ENCODE assay signal across 8 cellular contexts in the genomic region with DNA sequence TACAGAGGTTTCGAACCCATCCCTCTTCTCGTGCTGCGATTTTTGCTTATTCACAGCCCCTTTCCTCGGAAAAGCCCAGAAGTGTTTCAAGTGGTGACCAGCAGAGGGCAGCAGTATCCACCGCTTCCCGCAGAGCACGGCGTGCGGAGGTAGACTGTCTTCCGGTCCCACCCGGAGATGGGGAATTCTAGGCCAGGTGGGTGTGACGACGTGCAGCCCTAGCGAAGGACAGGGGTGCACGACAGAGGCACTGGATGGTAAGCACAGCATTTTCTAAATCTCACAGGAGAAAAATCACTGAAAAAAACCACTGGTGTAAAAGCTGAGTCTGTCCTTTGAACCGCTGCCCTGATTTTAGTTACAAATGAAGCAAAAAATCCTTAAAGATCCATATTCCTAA. TPM values are rescaled to one million over a fixed set of nuclear protein-coding genes. Genes with fewer than 3 reads are reported as not detected.
DNase-seq lines count a peak whose midpoint lies in the region; ATAC-seq and TF ChIP-seq lines count a peak whose summit lies in the region.

No MANE protein-coding gene starts in this region.

- H3K9me1 ChIP-seq in IMR-90 (ENCODE audit: insufficient read depth, low read length) = no peaks in the 10 kb centered on the region

- peak overlapping the region; percentile 20; the same call in 1 of the 2 replicates for H3K4me3 ChIP-seq in IMR-90 (ENCODE audit: insufficient read depth, low read depth, low read length)
- peak overlapping the region; percentile 35; the same call in 1 of the 2 replicates for H3K4me3 ChIP-seq in PC-3 (ENCODE audit: low read length)
- peak overlapping the region; percentile 50 for H3K4me3 ChIP-seq in fibroblast of the aortic adventitia (ENCODE audit: low read depth, low read length)
- H3K4me3 ChIP-seq in neuronal stem cell (ENCODE audit: low read length in 2 of 2) = peak overlapping the region in 1 of 2 donors; percentile 6
- H3K4me3 ChIP-seq in stomach smooth muscle (ENCODE audit: low read length in 2 of 2) = peak overlapping the region; percentile 56 to 69

- H2AK9ac ChIP-seq in IMR-90 (replicated peaks; ENCODE audit: low read depth, low read length, poor library complexity) = no peak overlapping the region

- H2BK5ac ChIP-seq in IMR-90 (ENCODE audit: low read depth, low read length, poor library complexity, severe bottlenecking) (no peak overlapping the region), neuronal stem cell (ENCODE audit: low read length) (no peak overlapping the region)

- H3K9me2 ChIP-seq in PC-3 (replicated peaks; ENCODE audit: low read length) = no peaks in the 10 kb centered on the region

- H3K79me2 ChIP-seq in PC-3 (ENCODE audit: low read length) = no peaks in the 10 kb centered on the region

- H2AK5ac ChIP-seq in IMR-90 (ENCODE audit: low read depth, low read length) (no peak overlapping the region), neuronal stem cell (ENCODE audit: low read depth, low read length) (no peak overlapping the region)

- ATAC-seq in GM21528 (IDR thresholded peaks at IDR 0.05; ENCODE audit: low FRiP score, unreplicated experiment) (peak; percentile 92), IMR-90 (ENCODE audit: low read depth) (peak; percentile 97), PC-3 (peak; percentile 81)

- H2AFZ ChIP-seq in IMR-90 (replicated peaks; ENCODE audit: low read length, poor library complexity) (peak overlapping the region; percentile 82), PC-3 (ENCODE audit: low read length) (peak overlapping the region; percentile 76), neuronal stem cell (ENCODE audit: low read length) (peak overlapping the region; percentile 89)

- H3K27me3 ChIP-seq in IMR-90 (ENCODE audit: control insufficient read depth, insufficient read depth, low read length) (peaks cover 4% of the 10 kb centered on the region), PC-3 (ENCODE audit: low read length) (no peaks in the 10 kb centered on the region), neuronal stem cell (ENCODE audit: control insufficient read depth in 3 of 3, insufficient read depth in 3 of 3, low read depth in 1 of 3, low read length in 3 of 3) (no peaks in the 10 kb centered on the region), stomach smooth muscle (ENCODE audit: control insufficient read depth in 1 of 2, insufficient read depth in 2 of 2, low read length in 2 of 2) (no peaks in the 10 kb centered on the region)

- H3K9me3 ChIP-seq in IMR-90 (ENCODE audit: control insufficient read depth, insufficient read depth, low read length) (no peaks in the 10 kb centered on the region; the same call in 1 of the 2 replicates), PC-3 (ENCODE audit: low read length) (no peaks in the 10 kb centered on the region), neuronal stem cell (replicated peaks in 1 of 2; ENCODE audit: control insufficient read depth in 2 of 2, insufficient read depth in 1 of 2, low read depth in 1 of 2, low read length in 2 of 2) (peaks cover 2 to 16% of the 10 kb centered on the region in 2 donors), stomach smooth muscle (ENCODE audit: control insufficient read depth in 2 of 2, low read length in 2 of 2) (peaks cover 2 to 5% of the 10 kb centered on the region in 2 donors)

- in situ Hi-C loops in IMR-90 (cut with MboI; ENCODE audit: low sequenced_read_pairs) = loop anchor here (25.0 kb wide), 1 partner anchor 182 kb away; no protein-coding TSS in a partner anchor

- H3K27ac Mint-ChIP-seq in activated T-helper 1 cell treated with anti-CD3 and anti-CD28 coated beads, Interleukin-12 subunit alpha, Interleukin-12 subunit beta, Interleukin-2, Interleukin-4 antibody, amounts not matched to agents 30 ng/mL and 10 ng/mL and 1 ng/mL, durations not matched to agents 14 hours and 24 hours and 36 hours = peak overlapping the region; percentile 49

- peak; percentile 97 for TF ChIP-seq RAD21 in IMR-90 (IDR thresholded peaks at IDR 0.05; ENCODE audit: low read length)

- intact Hi-C loops in IMR-90 (cut with micrococcal nuclease) = loop anchor here (1.0 to 5.0 kb wide), 6 partner anchors 112 to 454 kb away; a partner anchor contains a TSS
- intact Hi-C loops in PC-3 (cut with micrococcal nuclease) = loop anchor here (1.0 to 5.0 kb wide), 5 partner anchors 62 to 454 kb away; no protein-coding TSS in a partner anchor
- intact Hi-C loops in activated T-helper 1 cell treated with anti-CD3 and anti-CD28 coated beads, Interleukin-12 subunit alpha, Interleukin-12 subunit beta, Interleukin-2, Interleukin-4 antibody, amounts not matched to agents 30 ng/mL and 10 ng/mL and 1 ng/mL, durations not matched to agents 14 hours and 24 hours and 36 hours (cut with micrococcal nuclease) = loop anchor here (1.0 to 5.0 kb wide), 3 partner anchors 322 to 454 kb away; no protein-coding TSS in a partner anchor

- peak; percentile 52; the same call in 1 of the 2 replicates for TF ChIP-seq POLR2A in IMR-90 (IDR thresholded peaks at IDR 0.05; ENCODE audit: low read depth, low read length)

- H2BK120ac ChIP-seq in IMR-90 (ENCODE audit: low read depth, low read length) = peak overlapping the region; percentile 21; the same call in 1 of the 2 replicates
- no peak overlapping the region for H2BK120ac ChIP-seq in neuronal stem cell (ENCODE audit: low read depth, low read length)

- 5% methylated on average over 8 of the region's 16 CpGs; no CpG with 5 or more reads in 1 of the 2 experiments for WGBS in IMR-90 (ENCODE audit: extremely low coverage in 2 of 2, insufficient read length in 1 of 2), 2 experiments
- WGBS in neuronal stem cell (ENCODE audit: extremely low coverage in 2 of 2, insufficient read length in 2 of 2, insufficient replicate concordance in 1 of 2), 2 donors = no CpG with 5 or more reads among the region's 16 CpGs

- peaks cover 33% of the 10 kb centered on the region for H3K27me3 Mint-ChIP-seq in activated T-helper 1 cell treated with anti-CD3 and anti-CD28 coated beads, Interleukin-12 subunit alpha, Interleukin-12 subunit beta, Interleukin-2, Interleukin-4 antibody, amounts not matched to agents 30 ng/mL and 10 ng/mL and 1 ng/mL, durations not matched to agents 14 hours and 24 hours and 36 hours (ENCODE audit: insufficient read depth)

- peak overlapping the region; percentile 67 for H3K4me3 Mint-ChIP-seq in activated T-helper 1 cell treated with anti-CD3 and anti-CD28 coated beads, Interleukin-12 subunit alpha, Interleukin-12 subunit beta, Interleukin-2, Interleukin-4 antibody, amounts not matched to agents 30 ng/mL and 10 ng/mL and 1 ng/mL, durations not matched to agents 14 hours and 24 hours and 36 hours

- CTCF ChIA-PET in IMR-90 (lab: Yijun Ruan, JAX) = interaction anchor here (0.6 to 1.6 kb wide), 13 partner anchors 75 to 457 kb away, joined by 3 to 6 read pairs (median 3); no protein-coding TSS in a partner anchor
- CTCF ChIA-PET in PC-3 (lab: Charles Lee) = no interaction called here

- peaks cover 3% of the 10 kb centered on the region for H3K36me3 Mint-ChIP-seq in activated T-helper 1 cell treated with anti-CD3 and anti-CD28 coated beads, Interleukin-12 subunit alpha, Interleukin-12 subunit beta, Interleukin-2, Interleukin-4 antibody, amounts not matched to agents 30 ng/mL and 10 ng/mL and 1 ng/mL, durations not matched to agents 14 hours and 24 hours and 36 hours (ENCODE audit: low read depth)

- H3K4me1 ChIP-seq in IMR-90 (ENCODE audit: control insufficient read depth, insufficient read depth, low read length) (peaks cover 3% of the 10 kb centered on the region; the same call in 1 of the 2 replicates), PC-3 (ENCODE audit: insufficient read depth, low read length) (0 out of 2 replicates have a peak, but pooled peaks cover 4% of the 10 kb centered on the region), neuronal stem cell (ENCODE audit: control insufficient read depth in 2 of 2, insufficient read depth in 1 of 2, low read depth in 1 of 2, low read length in 2 of 2) (peaks cover 0 to 1% of the 10 kb centered on the region in 2 donors), stomach smooth muscle (ENCODE audit: control insufficient read depth, insufficient read depth, low read length) (no peaks in the 10 kb centered on the region)

- H2BK20ac ChIP-seq in IMR-90 (ENCODE audit: low read depth, low read length) = peak overlapping the region; percentile 5; the same call in 1 of the 2 replicates

- POLR2A ChIA-PET in IMR-90 (lab: Charles Lee; ENCODE audit: unreplicated experiment) = no interaction called here
- POLR2A ChIA-PET in PC-3 (lab: Charles Lee; ENCODE audit: unreplicated experiment) = no interaction called here

- no TSS peak for BruUV-seq in IMR-90 (replicated peaks; lab: Mats Ljungman, UMichigan)
- no TSS peak for BruUV-seq in PC-3 (replicated peaks; lab: Mats Ljungman, UMichigan)

- H4K8ac ChIP-seq in IMR-90 (ENCODE audit: low read depth in 2 of 2, low read length in 2 of 2) = peak overlapping the region; percentile 8 to 50; a peak in 3 of 4 replicates
- H4K8ac ChIP-seq in neuronal stem cell (ENCODE audit: low read depth, low read length) = no peak overlapping the region

- no peaks in the 10 kb centered on the region for H3K36me3 ChIP-seq in IMR-90 (ENCODE audit: control insufficient read depth, insufficient read depth, low read length)
- H3K36me3 ChIP-seq in PC-3 (ENCODE audit: low read depth, low read length) = no peaks in the 10 kb centered on the region
- no peaks in the 10 kb centered on the region for H3K36me3 ChIP-seq in neuronal stem cell (replicated peaks in 1 of 2; ENCODE audit: control insufficient read depth in 2 of 2, insufficient read depth in 2 of 2, low read length in 2 of 2)
- H3K36me3 ChIP-seq in stomach smooth muscle (ENCODE audit: control insufficient read depth in 2 of 2, insufficient read depth in 2 of 2, low read length in 2 of 2) = no peaks in the 10 kb centered on the region

- H3K9me3 Mint-ChIP-seq in activated T-helper 1 cell treated with anti-CD3 and anti-CD28 coated beads, Interleukin-12 subunit alpha, Interleukin-12 subunit beta, Interleukin-2, Interleukin-4 antibody, amounts not matched to agents 30 ng/mL and 10 ng/mL and 1 ng/mL, durations not matched to agents 14 hours and 24 hours and 36 hours = peaks cover 7% of the 10 kb centered on the region

- H4K5ac ChIP-seq in IMR-90 (ENCODE audit: low read depth, low read length) = no peak overlapping the region

- no peak overlapping the region for H3K9ac ChIP-seq in IMR-90 (ENCODE audit: low read depth, low read length)
- H3K9ac ChIP-seq in PC-3 (ENCODE audit: low read length) = peak overlapping the region; percentile 41
- no peak overlapping the region for H3K9ac ChIP-seq in neuronal stem cell (ENCODE audit: low read depth, low read length, poor library complexity)
- no peak overlapping the region for H3K9ac ChIP-seq in stomach smooth muscle (ENCODE audit: low read length in 2 of 2)

- H4K20me1 ChIP-seq in IMR-90 (ENCODE audit: insufficient read depth, low read length) (no peaks in the 10 kb centered on the region), PC-3 (ENCODE audit: low read length) (no peaks in the 10 kb centered on the region)

- H3K27ac ChIP-seq in IMR-90 (ENCODE audit: insufficient read depth, low read length) (no peak overlapping the region), PC-3 (ENCODE audit: low read length) (peak overlapping the region; percentile 46), neuronal stem cell (replicated peaks; ENCODE audit: low read length) (no peak overlapping the region), stomach smooth muscle (ENCODE audit: low read length) (no peak overlapping the region)

- H2BK12ac ChIP-seq in neuronal stem cell (ENCODE audit: low read length) = no peak overlapping the region

- 0 out of 2 replicates have a peak overlapping the region, but pooled peaks have one; percentile 5 for H3K56ac ChIP-seq in IMR-90 (ENCODE audit: extremely low read depth, insufficient read depth, low read length)

- no peaks in the 10 kb centered on the region for H3F3A ChIP-seq in PC-3 (ENCODE audit: low read length, unreplicated experiment)

- dilution Hi-C loops in IMR-90 (cut with HindIII; ENCODE audit: low sequenced_read_pairs, unreplicated experiment) = loop anchor here (25.0 kb wide), 1 partner anchor 432 kb away; no protein-coding TSS in a partner anchor

- H3K79me1 ChIP-seq in IMR-90 (ENCODE audit: low read depth in 1 of 2, low read length in 2 of 2) (no peaks in the 10 kb centered on the region), neuronal stem cell (ENCODE audit: low read depth, low read length) (no peaks in the 10 kb centered on the region)

- no peak overlapping the region for H3K23ac ChIP-seq in IMR-90 (ENCODE audit: low read depth, low read length)
- no peak overlapping the region for H3K23ac ChIP-seq in neuronal stem cell (ENCODE audit: low read depth, low read length, poor library complexity)

- H3K18ac ChIP-seq in IMR-90 (ENCODE audit: low read depth, low read length) (no peak overlapping the region), neuronal stem cell (ENCODE audit: low read length) (no peak overlapping the region)

- H3K14ac ChIP-seq in IMR-90 (replicated peaks; ENCODE audit: low read depth, low read length) (no peak overlapping the region), neuronal stem cell (ENCODE audit: low read length) (no peak overlapping the region)

- H3K4ac ChIP-seq in IMR-90 (ENCODE audit: low read depth, low read length) (peak overlapping the region; percentile 12), neuronal stem cell (ENCODE audit: low read length) (no peak overlapping the region)

- H3K4me1 Mint-ChIP-seq in activated T-helper 1 cell treated with anti-CD3 and anti-CD28 coated beads, Interleukin-12 subunit alpha, Interleukin-12 subunit beta, Interleukin-2, Interleukin-4 antibody, amounts not matched to agents 30 ng/mL and 10 ng/mL and 1 ng/mL, durations not matched to agents 14 hours and 24 hours and 36 hours (ENCODE audit: low read depth) = peaks cover 7% of the 10 kb centered on the region

- TF ChIP-seq CTCF in IMR-90 (conservative IDR thresholded peaks at IDR 0.05; ENCODE audit: low read depth, low read length) (peak; percentile 90), PC-3 (conservative IDR thresholded peaks at IDR 0.05; ENCODE audit: low read depth, low read length) (peak; percentile 69), fibroblast of the aortic adventitia (IDR thresholded peaks at IDR 0.05; ENCODE audit: insufficient read depth, low read length) (peak; percentile 86)

- H3K4me2 ChIP-seq in IMR-90 (ENCODE audit: low read depth, low read length) (peak overlapping the region; percentile 65), PC-3 (ENCODE audit: low read length) (peak overlapping the region; percentile 55), neuronal stem cell (ENCODE audit: insufficient read depth, low read length, poor library complexity, severe bottlenecking) (no peak overlapping the region)

- peak overlapping the region; percentile 43; the same call in 1 of the 2 replicates for H4K91ac ChIP-seq in IMR-90 (ENCODE audit: insufficient read depth, low read depth, low read length)
- H4K91ac ChIP-seq in neuronal stem cell (ENCODE audit: low read depth, low read length, poor library complexity) = no peak overlapping the region

- H2BK15ac ChIP-seq in IMR-90 (ENCODE audit: low read depth, low read length) (peak overlapping the region; percentile 26; the same call in 1 of the 3 replicates), neuronal stem cell (ENCODE audit: low read length) (no peak overlapping the region)

- peak; percentile 89 for DNase-seq in DMS 273 (lab: John Stamatoyannopoulos, UW; ENCODE audit: unreplicated experiment)
- peak; percentile 60 for DNase-seq in IMR-90
- DNase-seq in PC-3 = peak; percentile 75
- peak; percentile 63 for DNase-seq in activated T-helper 1 cell treated with anti-CD3 and anti-CD28 coated beads, Interleukin-12 subunit alpha, Interleukin-12 subunit beta, Interleukin-2, Interleukin-4 antibody, amounts not matched to agents 30 ng/mL and 10 ng/mL and 1 ng/mL, durations not matched to agents 14 hours and 24 hours and 36 hours (ENCODE audit: low spot score)
- peak; percentile 72 for DNase-seq in fibroblast of the aortic adventitia (ENCODE audit: low read depth)
- DNase-seq in neuronal stem cell (ENCODE audit: low spot score) = peak; percentile 69

RNA-seq across cellular contexts. Expression of a gene that starts 7.4 kb away (rescaled TPM):
- total RNA-seq in IMR-90 (2012; rRNA removed) = 91.8 and 144 TPM in 2 replicates
- polyA plus RNA-seq in IMR-90 (2012; rRNA removed) = 86.6 and 87.0 TPM in 2 replicates
- polyA plus RNA-seq in IMR-90 (2012; cell fraction: cytosol; rRNA removed) = 36.9 and 48.4 TPM in 2 replicates
- polyA plus RNA-seq in IMR-90 (2012; cell fraction: nucleus; rRNA removed; ENCODE audit: low replicate concordance) = 30.8 and 43.7 TPM in 2 replicates
- total RNA-seq in PC-3 (2014; rRNA removed) = 73.2 and 80.7 TPM in 2 replicates
- 133 and 137 TPM in 2 replicates for total RNA-seq in activated T-helper 1 cell treated with anti-CD3 and anti-CD28 coated beads, Interleukin-12 subunit alpha, Interleukin-12 subunit beta, Interleukin-2, Interleukin-4 antibody, amounts not matched to agents 30 ng/mL and 10 ng/mL and 1 ng/mL, durations not matched to agents 14 hours and 24 hours and 36 hours
- 67.1 and 72.8 TPM in 2 replicates for total RNA-seq in fibroblast of the aortic adventitia (ENCODE audit: low replicate concordance)
- polyA plus RNA-seq in neuronal stem cell (2013, experiment 1 of 2) = 96.4 TPM
- polyA plus RNA-seq in neuronal stem cell (2013, experiment 2 of 2) = 98.4 TPM
